ENCODE assay signal across 32 cellular contexts in the genomic region with DNA sequence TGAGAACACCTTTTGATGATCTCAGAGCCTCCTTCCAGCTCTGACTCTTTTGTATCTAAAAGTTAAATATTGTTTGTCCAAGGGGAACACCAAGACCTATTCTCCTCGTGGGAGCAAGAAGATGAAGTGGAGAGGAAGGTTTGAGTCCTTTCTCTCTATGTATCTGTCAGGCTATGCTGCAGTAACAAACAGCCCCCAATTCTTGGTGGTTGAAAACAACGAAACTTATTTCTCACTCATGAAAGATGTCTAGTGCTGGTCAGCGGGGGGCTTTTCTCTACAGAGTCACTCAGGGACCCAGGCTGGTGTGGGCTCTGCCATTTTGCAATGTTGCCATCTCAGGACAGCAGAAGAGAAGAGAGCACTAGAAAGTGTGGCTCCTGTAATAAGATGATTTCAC. TPM values are rescaled to one million over a fixed set of nuclear protein-coding genes. Genes with fewer than 3 reads are reported as not detected.
"Had no signal": no experiment of that assay in that cellular context is flagged by ENCODE, and none has a peak within 500 bp of the region (broad histone marks: within the 10 kb centered on the region; RNA-seq: fewer than 3 reads in every experiment).

No MANE protein-coding gene starts in this region.

- DNase-seq: colonic mucosa; cortex of kidney; effector CD8-positive, alpha-beta T cell; effector memory CD8-positive, alpha-beta T cell; endodermal cell; erythroblast; esophagus squamous epithelium; foreskin fibroblast; foreskin melanocyte; gastrocnemius medialis; glutamatergic neuron; head of caudate nucleus; heart right ventricle; hippocampal formation; left cardiac atrium; left lung; left ventricle myocardium superior; lower lobe of right lung; mesenchymal stem cell; mucosa of descending colon had no signal

- H3K9me3 ChIP-seq: colonic mucosa, esophagus squamous epithelium, gastrocnemius medialis, lower lobe of right lung, mucosa of descending colon had no signal

- ATAC-seq: effector memory CD8-positive, alpha-beta T cell; esophagus mucosa; gastrocnemius medialis; heart right ventricle; left cardiac atrium; left lung; left ventricle myocardium superior; lower lobe of right lung; mucosa of descending colon had no signal

- H3K36me3 Mint-ChIP-seq: mesothelial cell of epicardium had no signal

- H3K36me3 ChIP-seq: colonic mucosa, esophagus squamous epithelium, gastrocnemius medialis, heart right ventricle, left lung, lower lobe of right lung had no signal

- H3K4me1 ChIP-seq: colonic mucosa, esophagus squamous epithelium, gastrocnemius medialis, left lung, lower lobe of right lung had no signal

- H3K9me3 Mint-ChIP-seq: dendritic cell treated with granulocyte-macrophage colony-stimulating factor and Interleukin-4, amounts not matched to agents 40 ng/mL and 50 ng/mL, for 4 days; effector memory CD8-positive, alpha-beta T cell had no signal

- H3K27me3 Mint-ChIP-seq: dendritic cell treated with granulocyte-macrophage colony-stimulating factor and Interleukin-4, amounts not matched to agents 40 ng/mL and 50 ng/mL, for 4 days had no signal

- H3K27me3 ChIP-seq: colonic mucosa, gastrocnemius medialis had no signal

- H3K27ac ChIP-seq: colonic mucosa, epithelial cell of prostate, esophagus squamous epithelium, gastrocnemius medialis, heart right ventricle, left lung, lower lobe of right lung had no signal

- FAIRE-seq: endometrium, islet of Langerhans, keratinocyte had no signal

- H3K4me3 ChIP-seq: colonic mucosa, esophagus squamous epithelium, gastrocnemius medialis, heart right ventricle, left lung, lower lobe of right lung, mucosa of descending colon had no signal

- H3K27ac Mint-ChIP-seq: dendritic cell treated with granulocyte-macrophage colony-stimulating factor and Interleukin-4, amounts not matched to agents 40 ng/mL and 50 ng/mL, for 4 days; effector memory CD8-positive, alpha-beta T cell; endodermal cell; mesothelial cell of epicardium had no signal

- H3K4me3 Mint-ChIP-seq: dendritic cell treated with granulocyte-macrophage colony-stimulating factor and Interleukin-4, amounts not matched to agents 40 ng/mL and 50 ng/mL, for 4 days; effector memory CD8-positive, alpha-beta T cell; endodermal cell; mesothelial cell of epicardium had no signal

- H3K4me1 Mint-ChIP-seq: endodermal cell, mesothelial cell of epicardium had no signal

RNA-seq across cellular contexts. Expression of a gene that starts 6.2 kb away (rescaled TPM):
- total RNA-seq: colonic mucosa, dermis microvascular lymphatic vessel endothelial cell, endodermal cell, esophagus mucosa, esophagus squamous epithelium, gastrocnemius medialis, heart right ventricle, kidney epithelial cell, left lung, left ventricle myocardium superior, lower lobe of right lung, lung microvascular endothelial cell, mesenteric fat pad, mesothelial cell of epicardium, myocyte had no signal

RNA-seq across cellular contexts. Expression of a gene that starts 13.6 kb away (rescaled TPM):
- total RNA-seq: dermis microvascular lymphatic vessel endothelial cell, esophagus squamous epithelium, gastrocnemius medialis, kidney epithelial cell, left cardiac atrium, left ventricle myocardium superior, mesenteric fat pad, myocyte had no signal
- polyA plus RNA-seq: keratinocyte had no signal
